Comparison of ENCODE assay signal across 8 cellular contexts in the genomic region with DNA sequence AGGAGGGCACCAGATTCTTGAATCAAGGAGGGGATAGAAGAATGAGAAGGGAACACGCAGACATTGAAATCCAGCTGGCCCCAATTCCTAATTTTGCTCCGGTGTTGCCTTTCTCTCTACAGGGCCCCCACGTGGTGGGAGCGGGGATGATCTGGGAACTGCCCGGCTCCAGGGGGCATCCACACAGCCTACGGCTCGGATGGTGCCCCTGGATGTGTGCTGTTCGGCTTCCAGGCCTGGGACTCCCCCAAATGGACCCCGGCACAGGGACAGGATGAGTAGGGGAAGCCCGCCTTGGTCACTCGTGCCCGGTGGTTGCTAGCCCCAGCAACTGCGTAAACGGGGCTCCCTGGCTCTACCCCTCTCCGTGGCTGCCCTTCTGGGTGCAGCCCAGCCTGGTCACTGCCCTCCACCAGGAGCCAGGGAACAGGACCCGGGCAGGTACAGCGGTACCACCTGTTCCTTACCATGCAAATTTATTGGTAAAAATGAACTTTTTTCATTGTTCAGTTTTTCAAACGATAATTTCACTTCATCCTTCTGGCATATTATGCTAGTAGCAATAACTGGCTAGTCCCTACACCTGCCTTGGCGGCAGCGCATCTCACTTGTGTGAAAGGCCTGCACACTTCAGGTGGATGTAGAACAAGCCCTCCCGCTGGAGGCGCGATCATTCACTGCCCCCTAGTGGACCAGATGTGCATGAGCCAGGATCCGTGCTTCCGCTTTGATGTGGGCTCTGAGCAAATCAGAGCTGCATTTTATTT.
A peak's percentile ranks its signal among the peaks of the same experiment; 100 is the strongest.
DNase-seq lines count a peak whose midpoint lies in the region; ATAC-seq and TF ChIP-seq lines count a peak whose summit lies in the region.

No MANE protein-coding gene starts in this region.

- TF ChIP-seq CTCF in GM23338 (conservative IDR thresholded peaks at IDR 0.05; ENCODE audit: low read depth in 2 of 2) (peak; percentile 91 to 98), LNCaP clone FGC (IDR thresholded peaks at IDR 0.05; ENCODE audit: control insufficient read depth, extremely low read depth, insufficient read depth) (peak; percentile 93), testis (IDR thresholded peaks at IDR 0.05) (peak; percentile 82 to 96 (median 93))

- H4K20me1 ChIP-seq in GM23338 (replicated peaks; ENCODE audit: insufficient read depth), result no peaks in the 10 kb centered on the region

- H3K79me2 ChIP-seq in GM23338 (replicated peaks; ENCODE audit: insufficient read depth), result no peaks in the 10 kb centered on the region

- H3K4me3 Mint-ChIP-seq in GM23338, result no peak overlapping the region
- H3K4me3 Mint-ChIP-seq in activated T-helper 2 cell treated with anti-CD3 and anti-CD28 coated beads, Interferon-gamma antibody, Interleukin-2, Interleukin-4, amounts not matched to agents 10 μg/mL and 5 μg/mL and 100 μg/mL, durations not matched to agents 14 hours and 24 hours and 36 hours (ENCODE audit: low read depth), result peak overlapping the region; percentile 7

- no peak for TF ChIP-seq POLR2A in testis (IDR thresholded peaks at IDR 0.05)

- peaks cover 3% of the 10 kb centered on the region for H3K4me1 Mint-ChIP-seq in GM23338
- peaks cover 50% of the 10 kb centered on the region for H3K4me1 Mint-ChIP-seq in activated T-helper 2 cell treated with anti-CD3 and anti-CD28 coated beads, Interferon-gamma antibody, Interleukin-2, Interleukin-4, amounts not matched to agents 10 μg/mL and 5 μg/mL and 100 μg/mL, durations not matched to agents 14 hours and 24 hours and 36 hours (ENCODE audit: low read depth)

- DNase-seq in ELF-1 (ENCODE audit: low read depth, low spot score) (peak; percentile 92), GM23338 (ENCODE audit: low spot score) (peak; percentile 91), LNCaP clone FGC (ENCODE audit: low read depth) (peak; percentile 26), SHP77 (lab: John Stamatoyannopoulos, UW) (peak; percentile 49 to 68), fibroblast of the conjunctiva (ENCODE audit: low read depth) (peak; percentile 57), occipital lobe (lab: John Stamatoyannopoulos, UW) (peak; percentile 66), testis (peak; percentile 89)
- peak; percentile 78 for DNase-seq in activated T-helper 2 cell treated with anti-CD3 and anti-CD28 coated beads, Interferon-gamma antibody, Interleukin-2, Interleukin-4, amounts not matched to agents 10 μg/mL and 5 μg/mL and 100 μg/mL, durations not matched to agents 14 hours and 24 hours and 36 hours (ENCODE audit: low spot score)

- H3F3A ChIP-seq in GM23338 (replicated peaks; ENCODE audit: low read depth), result no peaks in the 10 kb centered on the region

- H3K36me3 ChIP-seq in GM23338 (ENCODE audit: insufficient read depth), result no peaks in the 10 kb centered on the region
- no peaks in the 10 kb centered on the region for H3K36me3 ChIP-seq in testis (ENCODE audit: low read depth, missing control alignments)

- H3K36me3 Mint-ChIP-seq in GM23338 (ENCODE audit: low read depth), result no peaks in the 10 kb centered on the region
- H3K36me3 Mint-ChIP-seq in activated T-helper 2 cell treated with anti-CD3 and anti-CD28 coated beads, Interferon-gamma antibody, Interleukin-2, Interleukin-4, amounts not matched to agents 10 μg/mL and 5 μg/mL and 100 μg/mL, durations not matched to agents 14 hours and 24 hours and 36 hours (ENCODE audit: low read depth), result no peaks in the 10 kb centered on the region

- H3K4me3 ChIP-seq in GM23338, result peak overlapping the region; percentile 29; the same call in 1 of the 2 replicates
- H3K4me3 ChIP-seq in LNCaP clone FGC (ENCODE audit: low read depth, low read length), result no peak overlapping the region
- peak overlapping the region in 1 of 2 donors; percentile 31 for H3K4me3 ChIP-seq in testis

- H3K4me2 ChIP-seq in GM23338, result peak overlapping the region; percentile 6; the same call in 1 of the 2 replicates

- H3K4me1 ChIP-seq in GM23338 (ENCODE audit: insufficient read depth) (peaks cover 8% of the 10 kb centered on the region; the same call in 1 of the 2 replicates), testis (peaks cover 32% of the 10 kb centered on the region)

- ATAC-seq in GM23338, result peak; percentile 92

- 17 to 26% methylated on average over 25 of the region's 25 CpGs for WGBS in testis, 2 donors

- H3K27me3 ChIP-seq in GM23338 (ENCODE audit: insufficient read depth), result no peaks in the 10 kb centered on the region
- no peaks in the 10 kb centered on the region for H3K27me3 ChIP-seq in testis

- H3K9me3 ChIP-seq in testis, result no peaks in the 10 kb centered on the region

- H3K27me3 Mint-ChIP-seq in GM23338 (ENCODE audit: insufficient read depth, low read depth, poor library complexity), result peaks cover 5% of the 10 kb centered on the region
- no peaks in the 10 kb centered on the region for H3K27me3 Mint-ChIP-seq in activated T-helper 2 cell treated with anti-CD3 and anti-CD28 coated beads, Interferon-gamma antibody, Interleukin-2, Interleukin-4, amounts not matched to agents 10 μg/mL and 5 μg/mL and 100 μg/mL, durations not matched to agents 14 hours and 24 hours and 36 hours (ENCODE audit: low read depth)

- no peaks in the 10 kb centered on the region for H3K9me3 Mint-ChIP-seq in GM23338
- no peaks in the 10 kb centered on the region for H3K9me3 Mint-ChIP-seq in activated T-helper 2 cell treated with anti-CD3 and anti-CD28 coated beads, Interferon-gamma antibody, Interleukin-2, Interleukin-4, amounts not matched to agents 10 μg/mL and 5 μg/mL and 100 μg/mL, durations not matched to agents 14 hours and 24 hours and 36 hours

- H2AFZ ChIP-seq in GM23338, result peak overlapping the region; percentile 57; the same call in 1 of the 2 replicates

- intact Hi-C loops in activated T-helper 2 cell treated with anti-CD3 and anti-CD28 coated beads, Interferon-gamma antibody, Interleukin-2, Interleukin-4, amounts not matched to agents 10 μg/mL and 5 μg/mL and 100 μg/mL, durations not matched to agents 14 hours and 24 hours and 36 hours (cut with micrococcal nuclease), result loop anchor here (1.0 to 10.0 kb wide), 11 partner anchors 13 to 899 kb away; a partner anchor contains a TSS
- intact Hi-C loops in testis (cut with DNase I; ENCODE audit: low total_unique reads), result no loop called here

- no peak overlapping the region for H3K27ac ChIP-seq in GM23338 (ENCODE audit: low read depth)
- no peak overlapping the region for H3K27ac ChIP-seq in testis

- no peak overlapping the region for H3K27ac Mint-ChIP-seq in GM23338
- H3K27ac Mint-ChIP-seq in activated T-helper 2 cell treated with anti-CD3 and anti-CD28 coated beads, Interferon-gamma antibody, Interleukin-2, Interleukin-4, amounts not matched to agents 10 μg/mL and 5 μg/mL and 100 μg/mL, durations not matched to agents 14 hours and 24 hours and 36 hours, result no peak overlapping the region

- no peaks in the 10 kb centered on the region for H3K9me2 ChIP-seq in GM23338 (ENCODE audit: insufficient read depth)

TF ChIP-seq in GM23338, 12 proteins besides CTCF, POLR2A, EP300 and RAD21 (continues in another document):
- TF ChIP-seq CREB1 (CRISPR knock-in tag; IDR thresholded peaks at IDR 0.05; ENCODE audit: low read depth) (no peak), JUNB (IDR thresholded peaks at IDR 0.05; ENCODE audit: unreplicated experiment) (no peak), STAT1 (IDR thresholded peaks at IDR 0.05; ENCODE audit: unreplicated experiment) (no peak), NANOG (IDR thresholded peaks at IDR 0.05; ENCODE audit: borderline replicate concordance) (no peak)

Comparison
In these comparisons a context has a peak if more than half of its experiments do, and no peak if none do; other contexts are left out.
1. DNase-seq: peak in every context shown above with its lines; median percentile 92 in ELF-1; 91 in GM23338; 89 in testis; 78 in activated T-helper 2 cell treated with anti-CD3 and anti-CD28 coated beads, Interferon-gamma antibody, Interleukin-2, Interleukin-4, amounts not matched to agents 10 μg/mL and 5 μg/mL and 100 μg/mL, durations not matched to agents 14 hours and 24 hours and 36 hours; 66 in occipital lobe; 58 in SHP77; 57 in fibroblast of the conjunctiva; 26 in LNCaP clone FGC.